ENCODE assay signal across 8 cellular contexts in genomic region chr16:46883690-46884512, GRCh38. TPM values are rescaled to one million over a fixed set of nuclear protein-coding genes. Genes with fewer than 3 reads are reported as not detected.
DNase-seq lines count a peak whose midpoint lies in the region; ATAC-seq and TF ChIP-seq lines count a peak whose summit lies in the region.

A gene with protein sequence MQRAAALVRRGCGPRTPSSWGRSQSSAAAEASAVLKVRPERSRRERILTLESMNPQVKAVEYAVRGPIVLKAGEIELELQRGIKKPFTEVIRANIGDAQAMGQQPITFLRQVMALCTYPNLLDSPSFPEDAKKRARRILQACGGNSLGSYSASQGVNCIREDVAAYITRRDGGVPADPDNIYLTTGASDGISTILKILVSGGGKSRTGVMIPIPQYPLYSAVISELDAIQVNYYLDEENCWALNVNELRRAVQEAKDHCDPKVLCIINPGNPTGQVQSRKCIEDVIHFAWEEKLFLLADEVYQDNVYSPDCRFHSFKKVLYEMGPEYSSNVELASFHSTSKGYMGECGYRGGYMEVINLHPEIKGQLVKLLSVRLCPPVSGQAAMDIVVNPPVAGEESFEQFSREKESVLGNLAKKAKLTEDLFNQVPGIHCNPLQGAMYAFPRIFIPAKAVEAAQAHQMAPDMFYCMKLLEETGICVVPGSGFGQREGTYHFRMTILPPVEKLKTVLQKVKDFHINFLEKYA (plus strand): TSS chr16:46884362. CDS start chr16:46884716, 354 bp downstream.

- H3F3A ChIP-seq in GM23338 (replicated peaks; ENCODE audit: low read depth) = 0 out of 2 replicates have a peak, but pooled peaks cover 8% of the 10 kb centered on the region

- DNase-seq in ELF-1 (ENCODE audit: low read depth, low spot score) = peak; percentile 97
- DNase-seq in GM23338 (ENCODE audit: low spot score) = peak; percentile 100
- peak; percentile 88 to 91 for DNase-seq in Kasumi-1 (lab: John Stamatoyannopoulos, UW)
- peak; percentile 89 for DNase-seq in RWPE1 (ENCODE audit: low spot score)
- DNase-seq in activated effector memory CD4-positive, alpha-beta T cell treated with Interleukin-2 at 50 U/mL for 16 hours = peak; percentile 59
- peak; percentile 95 for DNase-seq in fibroblast of pulmonary artery (ENCODE audit: low read depth)
- DNase-seq in natural killer cell treated with Interleukin-12 subunit alpha and Interleukin-12 subunit beta and Interleukin-15 and Interleukin-18, amount 100 ng/mL, for 72 hours (ENCODE audit: low spot score) = peak; percentile 97
- peak; percentile 85 for DNase-seq in stimulated activated naive CD4-positive, alpha-beta T cell treated with Interleukin-2 at 50 U/mL for 16 hours (lab: John Stamatoyannopoulos, UW)

- peak within 1 kb of the TSS; percentile 98 for H3K27ac ChIP-seq in GM23338 (ENCODE audit: low read depth)
- H3K27ac ChIP-seq in RWPE1 = peak within 1 kb of the TSS; percentile 86

- H4K20me1 ChIP-seq in GM23338 (replicated peaks; ENCODE audit: insufficient read depth) = peaks cover 27% of the 10 kb centered on the region

- peaks cover 37% of the 10 kb centered on the region for H3K36me3 Mint-ChIP-seq in GM23338 (ENCODE audit: low read depth)
- no peaks in the 10 kb centered on the region for H3K36me3 Mint-ChIP-seq in natural killer cell treated with Interleukin-12 subunit alpha and Interleukin-12 subunit beta and Interleukin-15 and Interleukin-18, amount 100 ng/mL, for 72 hours

- H3K4me3 ChIP-seq in GM23338 (peak within 1 kb of the TSS; percentile 98), fibroblast of pulmonary artery (replicated peaks; ENCODE audit: low read depth, low read length) (peak within 1 kb of the TSS; percentile 79)

- no peaks in the 10 kb centered on the region for H3K9me2 ChIP-seq in GM23338 (ENCODE audit: insufficient read depth)

- TF ChIP-seq CTCF in GM23338 (conservative IDR thresholded peaks at IDR 0.05; ENCODE audit: low read depth in 2 of 2) (no peak), RWPE1 (conservative IDR thresholded peaks at IDR 0.05; ENCODE audit: low read depth) (no peak), fibroblast of pulmonary artery (IDR thresholded peaks at IDR 0.05; ENCODE audit: low read length, missing control alignments) (no peak)

- peak within 1 kb of the TSS; percentile 96 for H3K4me2 ChIP-seq in GM23338

- H3K4me3 Mint-ChIP-seq in GM23338 = peak within 1 kb of the TSS; percentile 99
- H3K4me3 Mint-ChIP-seq in natural killer cell treated with Interleukin-12 subunit alpha and Interleukin-12 subunit beta and Interleukin-15 and Interleukin-18, amount 100 ng/mL, for 72 hours = peak within 1 kb of the TSS; percentile 89

- no peaks in the 10 kb centered on the region for H3K27me3 ChIP-seq in GM23338 (ENCODE audit: insufficient read depth)

- peaks cover 24% of the 10 kb centered on the region for H3K27me3 Mint-ChIP-seq in GM23338 (ENCODE audit: insufficient read depth, low read depth, poor library complexity)
- H3K27me3 Mint-ChIP-seq in natural killer cell treated with Interleukin-12 subunit alpha and Interleukin-12 subunit beta and Interleukin-15 and Interleukin-18, amount 100 ng/mL, for 72 hours = peaks cover 9 to 13% of the 10 kb centered on the region in 2 donors

- H3K4me1 Mint-ChIP-seq in GM23338 = peaks cover 56% of the 10 kb centered on the region
- H3K4me1 Mint-ChIP-seq in natural killer cell treated with Interleukin-12 subunit alpha and Interleukin-12 subunit beta and Interleukin-15 and Interleukin-18, amount 100 ng/mL, for 72 hours (ENCODE audit: low read depth in 2 of 2) = peaks cover 10 to 12% of the 10 kb centered on the region in 2 donors

- peaks cover 47% of the 10 kb centered on the region for H3K79me2 ChIP-seq in GM23338 (replicated peaks; ENCODE audit: insufficient read depth)

- H2AFZ ChIP-seq in GM23338 = peak within 1 kb of the TSS; percentile 68

- POLR2A ChIA-PET in RWPE1 (lab: Yijun Ruan, JAX; ENCODE audit: low non-redundant PET) = interaction anchor here (0.7 kb wide), 1 partner anchor 108 kb away, joined by 4 read pairs; no protein-coding TSS in a partner anchor

- peaks cover 46% of the 10 kb centered on the region for H3K4me1 ChIP-seq in GM23338 (ENCODE audit: insufficient read depth)

- H3K27ac Mint-ChIP-seq in GM23338 = peak within 1 kb of the TSS; percentile 98
- H3K27ac Mint-ChIP-seq in natural killer cell treated with Interleukin-12 subunit alpha and Interleukin-12 subunit beta and Interleukin-15 and Interleukin-18, amount 100 ng/mL, for 72 hours = peak within 1 kb of the TSS; percentile 78 to 91

- no peaks in the 10 kb centered on the region; the same call in none of the 2 replicates for H3K36me3 ChIP-seq in GM23338 (ENCODE audit: insufficient read depth)

- no peaks in the 10 kb centered on the region for H3K9me3 Mint-ChIP-seq in GM23338
- H3K9me3 Mint-ChIP-seq in natural killer cell treated with Interleukin-12 subunit alpha and Interleukin-12 subunit beta and Interleukin-15 and Interleukin-18, amount 100 ng/mL, for 72 hours = no peaks in the 10 kb centered on the region

- peak; percentile 94 for ATAC-seq in GM23338
- ATAC-seq in natural killer cell treated with Interleukin-12 subunit alpha and Interleukin-12 subunit beta and Interleukin-15 and Interleukin-18, amount 100 ng/mL, for 72 hours = peak; percentile 97 to 98

- CTCF ChIA-PET in RWPE1 (lab: Yijun Ruan, JAX) = interaction anchor here (0.6 to 1.1 kb wide), 3 partner anchors 11 to 856 kb away, joined by 3 to 5 read pairs (median 4); no protein-coding TSS in a partner anchor

TF ChIP-seq in GM23338, 12 proteins besides CTCF, POLR2A, EP300 and RAD21 (continues in another document):
- TF ChIP-seq NANOG (IDR thresholded peaks at IDR 0.05; ENCODE audit: borderline replicate concordance) (no peak), POLR2AphosphoS5 (IDR thresholded peaks at IDR 0.05; ENCODE audit: low read depth) (peak; percentile 84), CREB1 (CRISPR knock-in tag; IDR thresholded peaks at IDR 0.05; ENCODE audit: low read depth) (peak; percentile 61), EZH2phosphoT487 (IDR thresholded peaks at IDR 0.05; ENCODE audit: unreplicated experiment) (no peak)
- TF ChIP-seq, protein P1, sequence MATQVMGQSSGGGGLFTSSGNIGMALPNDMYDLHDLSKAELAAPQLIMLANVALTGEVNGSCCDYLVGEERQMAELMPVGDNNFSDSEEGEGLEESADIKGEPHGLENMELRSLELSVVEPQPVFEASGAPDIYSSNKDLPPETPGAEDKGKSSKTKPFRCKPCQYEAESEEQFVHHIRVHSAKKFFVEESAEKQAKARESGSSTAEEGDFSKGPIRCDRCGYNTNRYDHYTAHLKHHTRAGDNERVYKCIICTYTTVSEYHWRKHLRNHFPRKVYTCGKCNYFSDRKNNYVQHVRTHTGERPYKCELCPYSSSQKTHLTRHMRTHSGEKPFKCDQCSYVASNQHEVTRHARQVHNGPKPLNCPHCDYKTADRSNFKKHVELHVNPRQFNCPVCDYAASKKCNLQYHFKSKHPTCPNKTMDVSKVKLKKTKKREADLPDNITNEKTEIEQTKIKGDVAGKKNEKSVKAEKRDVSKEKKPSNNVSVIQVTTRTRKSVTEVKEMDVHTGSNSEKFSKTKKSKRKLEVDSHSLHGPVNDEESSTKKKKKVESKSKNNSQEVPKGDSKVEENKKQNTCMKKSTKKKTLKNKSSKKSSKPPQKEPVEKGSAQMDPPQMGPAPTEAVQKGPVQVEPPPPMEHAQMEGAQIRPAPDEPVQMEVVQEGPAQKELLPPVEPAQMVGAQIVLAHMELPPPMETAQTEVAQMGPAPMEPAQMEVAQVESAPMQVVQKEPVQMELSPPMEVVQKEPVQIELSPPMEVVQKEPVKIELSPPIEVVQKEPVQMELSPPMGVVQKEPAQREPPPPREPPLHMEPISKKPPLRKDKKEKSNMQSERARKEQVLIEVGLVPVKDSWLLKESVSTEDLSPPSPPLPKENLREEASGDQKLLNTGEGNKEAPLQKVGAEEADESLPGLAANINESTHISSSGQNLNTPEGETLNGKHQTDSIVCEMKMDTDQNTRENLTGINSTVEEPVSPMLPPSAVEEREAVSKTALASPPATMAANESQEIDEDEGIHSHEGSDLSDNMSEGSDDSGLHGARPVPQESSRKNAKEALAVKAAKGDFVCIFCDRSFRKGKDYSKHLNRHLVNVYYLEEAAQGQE (IDR thresholded peaks at IDR 0.05; ENCODE audit: unreplicated experiment) = no peak
- TF ChIP-seq, protein P2, sequence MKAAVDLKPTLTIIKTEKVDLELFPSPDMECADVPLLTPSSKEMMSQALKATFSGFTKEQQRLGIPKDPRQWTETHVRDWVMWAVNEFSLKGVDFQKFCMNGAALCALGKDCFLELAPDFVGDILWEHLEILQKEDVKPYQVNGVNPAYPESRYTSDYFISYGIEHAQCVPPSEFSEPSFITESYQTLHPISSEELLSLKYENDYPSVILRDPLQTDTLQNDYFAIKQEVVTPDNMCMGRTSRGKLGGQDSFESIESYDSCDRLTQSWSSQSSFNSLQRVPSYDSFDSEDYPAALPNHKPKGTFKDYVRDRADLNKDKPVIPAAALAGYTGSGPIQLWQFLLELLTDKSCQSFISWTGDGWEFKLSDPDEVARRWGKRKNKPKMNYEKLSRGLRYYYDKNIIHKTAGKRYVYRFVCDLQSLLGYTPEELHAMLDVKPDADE (IDR thresholded peaks at IDR 0.05) = peak; percentile 85

RNA-seq across cellular contexts. Expression of the gene that starts here (rescaled TPM):
- 81.0 and 82.6 TPM in 2 replicates for total RNA-seq in GM23338 (2014; rRNA removed; shearing (Covaris generic))
- 48.5 TPM in 2 replicates for polyA plus RNA-seq in GM23338 (2016; fragmentation: Nextera tagmentation; extraction: Ambion mirVana)
- 10 to 100 TPM; 10.0 to 10.4 TPM for total RNA-seq in natural killer cell treated with Interleukin-12 subunit alpha and Interleukin-12 subunit beta and Interleukin-15 and Interleukin-18, amount 100 ng/mL, for 72 hours

Comparison
In these comparisons a context has a peak if more than half of its experiments do, and no peak if none do; other contexts are left out.
1. Peak in every context shown above with its lines: DNase-seq, ATAC-seq, H3K4me3 ChIP-seq and H3K27ac ChIP-seq.